In genomic region chr3:31369637-31370036, GRCh38 we compare ENCODE assay signal across 1 cellular context.
TF ChIP-seq lines count a peak whose summit lies in the region.

No MANE protein-coding gene starts in this region.

TF ChIP-seq in IMR-90, 13 proteins besides CTCF, POLR2A, EP300 and RAD21:
- 0 out of 2 replicates have a peak, but pooled peaks have one; percentile 46 for TF ChIP-seq MAFK (IDR thresholded peaks at IDR 0.05; ENCODE audit: low read depth, low read length)
- TF ChIP-seq NFE2L2 (IDR thresholded peaks at IDR 0.05; ENCODE audit: low read depth, low read length): peak; percentile 94
- no peak for TF ChIP-seq ELK1 (IDR thresholded peaks at IDR 0.05; ENCODE audit: borderline replicate concordance, low read depth, low read length)
TF ChIP-seq in IMR-90: peak in this region for 2.
